Comparison of ENCODE assay signal across 15 cellular contexts in the genomic region with DNA sequence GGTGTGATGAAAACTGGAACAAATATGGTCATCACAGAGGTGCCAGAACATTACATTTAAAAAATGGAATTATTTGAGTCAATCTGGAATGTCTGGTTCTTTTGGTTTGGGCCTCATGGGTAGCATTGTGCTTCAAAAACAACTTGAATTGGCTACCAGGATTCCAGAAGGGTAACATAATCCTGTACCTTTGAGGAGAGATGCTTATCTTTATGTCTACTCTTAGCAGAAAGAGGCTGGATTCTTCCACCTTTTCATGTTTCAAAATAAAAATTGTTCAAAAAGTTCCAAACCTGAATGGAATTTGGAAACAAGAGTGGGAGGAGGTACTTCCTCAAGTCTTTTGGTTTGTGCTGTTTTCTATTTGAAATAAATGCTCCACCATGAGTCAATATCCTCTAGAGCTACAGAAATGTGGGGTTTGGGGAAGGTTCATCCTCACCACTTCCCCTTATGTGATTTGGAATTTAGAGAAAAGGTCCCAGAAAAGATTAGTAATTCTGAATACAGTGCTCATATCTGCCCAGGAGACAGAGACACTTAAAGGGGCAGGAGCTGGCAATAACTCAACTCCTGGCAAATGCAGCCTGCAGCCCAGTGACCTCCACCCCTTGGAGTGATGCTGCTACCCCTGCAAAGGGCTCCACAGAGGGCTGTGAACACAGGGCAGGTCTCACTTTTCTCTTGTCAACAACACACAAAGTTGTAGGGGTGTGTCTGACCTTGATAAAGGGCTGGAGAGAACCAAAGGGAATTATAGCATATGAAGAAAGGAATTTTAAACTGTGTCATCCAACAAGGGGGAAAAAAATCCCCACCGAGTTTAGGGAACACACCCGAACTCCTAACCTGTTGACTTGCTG.
A peak's percentile ranks its signal among the peaks of the same experiment; 100 is the strongest.
DNase-seq lines count a peak whose midpoint lies in the region; ATAC-seq lines count a peak whose summit lies in the region.
"Had no signal": no experiment of that assay in that cellular context is flagged by ENCODE, and none has a peak within 500 bp of the region (broad histone marks: within the 10 kb centered on the region; RNA-seq: fewer than 3 reads in every experiment).

No MANE protein-coding gene starts in this region.

- ATAC-seq in left cardiac atrium = peak in 1 of 2 donors; percentile 54

- peak; percentile 24 to 31 for DNase-seq in NOMO-1 (lab: John Stamatoyannopoulos, UW; ENCODE audit: unreplicated experiment in 2 of 2)
- no peak for DNase-seq in NOMO-1 treated with dmso at 0.1 percent for 144 hours (lab: John Stamatoyannopoulos, UW; ENCODE audit: unreplicated experiment)
- DNase-seq in SKM-1 (lab: John Stamatoyannopoulos, UW; ENCODE audit: unreplicated experiment) = peak; percentile 55
- DNase-seq in left cardiac atrium = peak; percentile 25
- peak; percentile 67 for DNase-seq in stromal cell of bone marrow (ENCODE audit: low read depth)
- DNase-seq in NCI-H2171 treated with DMSO at 0.1 percent for 48 hours (lab: John Stamatoyannopoulos, UW) = no peak
- no peak for DNase-seq in mesenteric fat pad (ENCODE audit: low spot score)
- DNase-seq in OCI-M2 (lab: John Stamatoyannopoulos, UW; ENCODE audit: unreplicated experiment) = no peak
- DNase-seq: activated CD4-positive, CD25-positive, alpha-beta regulatory T cell; activated T-cell treated with anti-CD3 and anti-CD28 coated beads, Interleukin-2, amount 50 U/mL, for 24 hours; DMS153; H9; NCI-H1417 treated with DMSO at 0.1 percent for 48 hours; NCI-H526; transverse colon had no signal

- intact Hi-C loops in left cardiac atrium (cut with DNase I) = no loop called here

Comparison
In these comparisons a context has a peak if more than half of its experiments do, and no peak if none do; other contexts are left out.
1. DNase-seq: peak in NOMO-1 (2 of 2), SKM-1 (single experiment), left cardiac atrium (single experiment) and stromal cell of bone marrow (single experiment); none in NOMO-1 treated with dmso at 0.1 percent for 144 hours (single experiment), NCI-H2171 treated with DMSO at 0.1 percent for 48 hours (single experiment), mesenteric fat pad (single experiment) and OCI-M2 (single experiment).